ENCODE assay signal across 29 cellular contexts in the genomic region with DNA sequence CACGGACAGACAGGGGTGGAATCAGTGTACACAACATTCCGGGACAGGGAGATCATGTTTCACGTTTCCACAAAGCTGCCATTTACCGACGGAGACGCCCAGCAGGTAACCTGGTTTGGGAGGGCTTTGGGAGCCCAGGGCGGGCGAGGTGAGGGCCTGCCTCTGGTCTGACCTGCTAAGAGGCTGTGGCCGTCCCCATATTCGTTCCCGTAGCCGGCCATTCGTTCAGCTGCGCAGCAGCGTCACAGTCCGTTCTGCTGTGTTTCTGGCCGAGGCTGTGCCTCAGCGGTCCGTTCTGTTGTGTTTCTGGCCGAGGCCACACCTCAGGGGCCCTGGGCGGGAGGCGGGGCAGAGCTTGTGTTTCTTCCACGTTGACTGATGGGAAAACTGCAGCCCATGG.
DNase-seq lines count a peak whose midpoint lies in the region; ATAC-seq and TF ChIP-seq lines count a peak whose summit lies in the region.
"Had no signal": no experiment of that assay in that cellular context is flagged by ENCODE, and none has a peak within 500 bp of the region (broad histone marks: within the 10 kb centered on the region; RNA-seq: fewer than 3 reads in every experiment).

No MANE protein-coding gene starts in this region.

- H3K4me3 Mint-ChIP-seq in WTC11 (no peak overlapping the region), progenitor cell of endocrine pancreas (ENCODE audit: low read depth) (no peak overlapping the region)
- no peak overlapping the region for H3K4me3 Mint-ChIP-seq in naive thymus-derived CD4-positive, alpha-beta T cell
- H3K4me3 Mint-ChIP-seq: activated naive CD4-positive, alpha-beta T cell treated with anti-CD3 and anti-CD28 coated beads, Interleukin-2, amount 50 U/mL, for 24 hours; CD8-positive, alpha-beta memory T cell; neural crest cell; T-cell had no signal

- ATAC-seq in WTC11 (no peak), Right ventricle myocardium inferior (no peak)
- ATAC-seq in naive thymus-derived CD4-positive, alpha-beta T cell, result no peak
- ATAC-seq: A549; activated CD4-positive, CD25-positive, alpha-beta regulatory T cell treated with anti-CD3 and anti-CD28 coated beads, Interleukin-2, amount 50 U/mL, for 24 hours; HCT116; left ventricle myocardium superior; Panc1; T-cell had no signal

- peak overlapping the region; percentile 84; the same call in 1 of the 2 replicates for H3K27ac Mint-ChIP-seq in WTC11
- peak overlapping the region; percentile 79 for H3K27ac Mint-ChIP-seq in progenitor cell of endocrine pancreas
- no peak overlapping the region for H3K27ac Mint-ChIP-seq in naive thymus-derived CD4-positive, alpha-beta T cell
- H3K27ac Mint-ChIP-seq: activated naive CD4-positive, alpha-beta T cell treated with anti-CD3 and anti-CD28 coated beads, Interleukin-2, amount 50 U/mL, for 24 hours; T-cell had no signal

- intact Hi-C loops in Right ventricle myocardium inferior (cut with DNase I), result no loop called here
- intact Hi-C loops in naive thymus-derived CD4-positive, alpha-beta T cell (cut with micrococcal nuclease), result no loop called here

- peaks cover 0 to 59% (median 4%) of the 10 kb centered on the region in 3 experiments for H3K36me3 ChIP-seq in naive thymus-derived CD4-positive, alpha-beta T cell (ENCODE audit: control insufficient read depth in 2 of 3, insufficient read depth in 3 of 3, low read length in 3 of 3)
- H3K36me3 ChIP-seq: SJCRH30 had no signal

- DNase-seq in WTC11 (ENCODE audit: low spot score) (no peak), left kidney (ENCODE audit: low read depth, low spot score) (peak; percentile 73), progenitor cell of endocrine pancreas (ENCODE audit: low spot score, unreplicated experiment) (no peak), Right ventricle myocardium inferior (ENCODE audit: missing footprints) (no peak), DMS 273 treated with DMSO at 0.1 percent for 48 hours (lab: John Stamatoyannopoulos, UW) (no peak), SIG-M5 (lab: John Stamatoyannopoulos, UW) (no peak)
- DNase-seq in naive thymus-derived CD4-positive, alpha-beta T cell, result no peak
- DNase-seq: activated CD4-positive, alpha-beta T cell treated with anti-CD3 and anti-CD28 coated beads, Interleukin-2, amount 50 U/mL, for 48 hours; activated CD8-positive, alpha-beta memory T cell treated with anti-CD3 and anti-CD28 coated beads, Interleukin-2, amount 50 U/mL, for 4 hours; amygdala; CD8-positive, alpha-beta memory T cell; cortex of kidney; DMS153; KBM-7; left ventricle myocardium superior; MG63; NCI-H2029 treated with DMSO at 0.1 percent for 48 hours; NCI-H226; NCI-H69; SJCRH30; T-cell had no signal

- no peaks in the 10 kb centered on the region for H3K27me3 Mint-ChIP-seq in WTC11 (ENCODE audit: low read depth)
- H3K27me3 Mint-ChIP-seq in progenitor cell of endocrine pancreas, result no peaks in the 10 kb centered on the region
- H3K27me3 Mint-ChIP-seq in naive thymus-derived CD4-positive, alpha-beta T cell, result no peaks in the 10 kb centered on the region
- H3K27me3 Mint-ChIP-seq: activated naive CD4-positive, alpha-beta T cell treated with anti-CD3 and anti-CD28 coated beads, Interleukin-2, amount 50 U/mL, for 24 hours; CD8-positive, alpha-beta memory T cell; T-cell had no signal

- H3K9me3 Mint-ChIP-seq in WTC11 (no peaks in the 10 kb centered on the region), progenitor cell of endocrine pancreas (ENCODE audit: low read depth) (no peaks in the 10 kb centered on the region)
- no peaks in the 10 kb centered on the region for H3K9me3 Mint-ChIP-seq in naive thymus-derived CD4-positive, alpha-beta T cell
- H3K9me3 Mint-ChIP-seq: activated naive CD4-positive, alpha-beta T cell treated with anti-CD3 and anti-CD28 coated beads, Interleukin-2, amount 50 U/mL, for 24 hours; CD8-positive, alpha-beta memory T cell; neural crest cell; T-cell had no signal

- no peaks in the 10 kb centered on the region for H3K9me3 ChIP-seq in naive thymus-derived CD4-positive, alpha-beta T cell (ENCODE audit: control insufficient read depth in 2 of 3, low read length in 3 of 3)
- H3K9me3 ChIP-seq: A549, MG63, SJCRH30 had no signal

- H3K36me3 Mint-ChIP-seq in WTC11, result peaks cover 50% of the 10 kb centered on the region
- peaks cover 22% of the 10 kb centered on the region for H3K36me3 Mint-ChIP-seq in progenitor cell of endocrine pancreas (ENCODE audit: insufficient read depth)
- H3K36me3 Mint-ChIP-seq in naive thymus-derived CD4-positive, alpha-beta T cell, result peaks cover 0 to 32% (median 9%) of the 10 kb centered on the region in 5 donors

- no peak overlapping the region for H3K4me3 ChIP-seq in naive thymus-derived CD4-positive, alpha-beta T cell (ENCODE audit: low read length)
- H3K4me3 ChIP-seq: A549, MG63, SJCRH30, skin epidermis had no signal

- POLR2A ChIA-PET in WTC11 (lab: Charles Lee), result no interaction called here
- POLR2A ChIA-PET in naive thymus-derived CD4-positive, alpha-beta T cell (lab: Charles Lee), result no interaction called here

- no peaks in the 10 kb centered on the region for H3K4me1 ChIP-seq in naive thymus-derived CD4-positive, alpha-beta T cell (ENCODE audit: control insufficient read depth in 2 of 2, insufficient read depth in 2 of 2, low read length in 2 of 2)
- H3K4me1 ChIP-seq: SJCRH30 had no signal

- H3K4me1 Mint-ChIP-seq in WTC11 (no peaks in the 10 kb centered on the region), progenitor cell of endocrine pancreas (ENCODE audit: low read depth) (peaks cover 16% of the 10 kb centered on the region)
- no peaks in the 10 kb centered on the region for H3K4me1 Mint-ChIP-seq in naive thymus-derived CD4-positive, alpha-beta T cell
- H3K4me1 Mint-ChIP-seq: activated naive CD4-positive, alpha-beta T cell treated with anti-CD3 and anti-CD28 coated beads, Interleukin-2, amount 50 U/mL, for 24 hours; neural crest cell; T-cell had no signal

- CTCF ChIA-PET in WTC11 (lab: Charles Lee), result interaction anchor here (0.9 to 1.7 kb wide), 2 partner anchors 18 to 170 kb away, joined by 4 to 7 read pairs; no protein-coding TSS in a partner anchor
- CTCF ChIA-PET in naive thymus-derived CD4-positive, alpha-beta T cell (lab: Charles Lee), result no interaction called here

- H3K27ac ChIP-seq in C4-2B, result peak overlapping the region; percentile 96
- no peak overlapping the region for H3K27ac ChIP-seq in naive thymus-derived CD4-positive, alpha-beta T cell (ENCODE audit: low read depth, low read length)
- H3K27ac ChIP-seq: SJCRH30 had no signal

- TF ChIP-seq CTCF in C4-2B (conservative IDR thresholded peaks at IDR 0.05) (no peak), WTC11 (IDR thresholded peaks at IDR 0.05) (no peak), progenitor cell of endocrine pancreas (IDR thresholded peaks at IDR 0.05; ENCODE audit: unreplicated experiment) (no peak)

- H3K27me3 ChIP-seq in naive thymus-derived CD4-positive, alpha-beta T cell (ENCODE audit: control insufficient read depth in 2 of 2, insufficient read depth in 2 of 2, low read length in 2 of 2), result no peaks in the 10 kb centered on the region
- H3K27me3 ChIP-seq: MG63, SJCRH30 had no signal

TF ChIP-seq in WTC11, 78 proteins besides CTCF, POLR2A, EP300 and RAD21 (continues in another document):
- TF ChIP-seq, protein P1, sequence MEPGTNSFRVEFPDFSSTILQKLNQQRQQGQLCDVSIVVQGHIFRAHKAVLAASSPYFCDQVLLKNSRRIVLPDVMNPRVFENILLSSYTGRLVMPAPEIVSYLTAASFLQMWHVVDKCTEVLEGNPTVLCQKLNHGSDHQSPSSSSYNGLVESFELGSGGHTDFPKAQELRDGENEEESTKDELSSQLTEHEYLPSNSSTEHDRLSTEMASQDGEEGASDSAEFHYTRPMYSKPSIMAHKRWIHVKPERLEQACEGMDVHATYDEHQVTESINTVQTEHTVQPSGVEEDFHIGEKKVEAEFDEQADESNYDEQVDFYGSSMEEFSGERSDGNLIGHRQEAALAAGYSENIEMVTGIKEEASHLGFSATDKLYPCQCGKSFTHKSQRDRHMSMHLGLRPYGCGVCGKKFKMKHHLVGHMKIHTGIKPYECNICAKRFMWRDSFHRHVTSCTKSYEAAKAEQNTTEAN (CRISPR knock-in tag; IDR thresholded peaks at IDR 0.05), result no peak
- TF ChIP-seq JUN (CRISPR knock-in tag; IDR thresholded peaks at IDR 0.05), result no peak
- TF ChIP-seq, protein P2, sequence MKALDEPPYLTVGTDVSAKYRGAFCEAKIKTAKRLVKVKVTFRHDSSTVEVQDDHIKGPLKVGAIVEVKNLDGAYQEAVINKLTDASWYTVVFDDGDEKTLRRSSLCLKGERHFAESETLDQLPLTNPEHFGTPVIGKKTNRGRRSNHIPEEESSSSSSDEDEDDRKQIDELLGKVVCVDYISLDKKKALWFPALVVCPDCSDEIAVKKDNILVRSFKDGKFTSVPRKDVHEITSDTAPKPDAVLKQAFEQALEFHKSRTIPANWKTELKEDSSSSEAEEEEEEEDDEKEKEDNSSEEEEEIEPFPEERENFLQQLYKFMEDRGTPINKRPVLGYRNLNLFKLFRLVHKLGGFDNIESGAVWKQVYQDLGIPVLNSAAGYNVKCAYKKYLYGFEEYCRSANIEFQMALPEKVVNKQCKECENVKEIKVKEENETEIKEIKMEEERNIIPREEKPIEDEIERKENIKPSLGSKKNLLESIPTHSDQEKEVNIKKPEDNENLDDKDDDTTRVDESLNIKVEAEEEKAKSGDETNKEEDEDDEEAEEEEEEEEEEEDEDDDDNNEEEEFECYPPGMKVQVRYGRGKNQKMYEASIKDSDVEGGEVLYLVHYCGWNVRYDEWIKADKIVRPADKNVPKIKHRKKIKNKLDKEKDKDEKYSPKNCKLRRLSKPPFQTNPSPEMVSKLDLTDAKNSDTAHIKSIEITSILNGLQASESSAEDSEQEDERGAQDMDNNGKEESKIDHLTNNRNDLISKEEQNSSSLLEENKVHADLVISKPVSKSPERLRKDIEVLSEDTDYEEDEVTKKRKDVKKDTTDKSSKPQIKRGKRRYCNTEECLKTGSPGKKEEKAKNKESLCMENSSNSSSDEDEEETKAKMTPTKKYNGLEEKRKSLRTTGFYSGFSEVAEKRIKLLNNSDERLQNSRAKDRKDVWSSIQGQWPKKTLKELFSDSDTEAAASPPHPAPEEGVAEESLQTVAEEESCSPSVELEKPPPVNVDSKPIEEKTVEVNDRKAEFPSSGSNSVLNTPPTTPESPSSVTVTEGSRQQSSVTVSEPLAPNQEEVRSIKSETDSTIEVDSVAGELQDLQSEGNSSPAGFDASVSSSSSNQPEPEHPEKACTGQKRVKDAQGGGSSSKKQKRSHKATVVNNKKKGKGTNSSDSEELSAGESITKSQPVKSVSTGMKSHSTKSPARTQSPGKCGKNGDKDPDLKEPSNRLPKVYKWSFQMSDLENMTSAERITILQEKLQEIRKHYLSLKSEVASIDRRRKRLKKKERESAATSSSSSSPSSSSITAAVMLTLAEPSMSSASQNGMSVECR (CRISPR knock-in tag; IDR thresholded peaks at IDR 0.05; ENCODE audit: borderline replicate concordance), result no peak

Comparison
In these comparisons a context has a peak if more than half of its experiments do, and no peak if none do; other contexts are left out.
1. H3K27ac Mint-ChIP-seq: peak in WTC11 (single experiment) and progenitor cell of endocrine pancreas (single experiment); none in naive thymus-derived CD4-positive, alpha-beta T cell (0 of 9).